ENCODE assay signal across 21 cellular contexts in genomic region chr18:42141439-42141838, GRCh38.
DNase-seq lines count a peak whose midpoint lies in the region; ATAC-seq and TF ChIP-seq lines count a peak whose summit lies in the region.
"Had no signal": no experiment of that assay in that cellular context is flagged by ENCODE, and none has a peak within 500 bp of the region (broad histone marks: within the 10 kb centered on the region; RNA-seq: fewer than 3 reads in every experiment).

No MANE protein-coding gene starts in this region.

- no peaks in the 10 kb centered on the region for H3K4me1 Mint-ChIP-seq in nephron progenitor cell
- H3K4me1 Mint-ChIP-seq in osteocyte (ENCODE audit: unreplicated experiment), result no peaks in the 10 kb centered on the region
- H3K4me1 Mint-ChIP-seq: activated naive CD8-positive, alpha-beta T cell treated with anti-CD3 and anti-CD28 coated beads for 36 hours had no signal

- H3K36me3 ChIP-seq in gastrocnemius medialis, result no peaks in the 10 kb centered on the region
- H3K36me3 ChIP-seq: cardiac muscle cell, HAP-1, ovary, upper lobe of right lung had no signal

- no peak for ATAC-seq in gastrocnemius medialis
- ATAC-seq: effector memory CD8-positive, alpha-beta T cell; mucosa of descending colon; upper lobe of right lung had no signal

- in situ Hi-C loops in gastrocnemius medialis (cut with MboI; ENCODE audit: low sequenced_read_pairs in 4 of 4), result loop anchor here in 1 of 4 donors (25.0 kb wide), 1 partner anchor 1121 kb away; no protein-coding TSS in a partner anchor

- no peak overlapping the region for H3K4me3 ChIP-seq in gastrocnemius medialis
- H3K4me3 ChIP-seq: cardiac muscle cell, HAP-1, mucosa of descending colon, ovary, smooth muscle cell, upper lobe of right lung had no signal

- H3K27ac Mint-ChIP-seq in nephron progenitor cell (peak overlapping the region; percentile 22), osteocyte (ENCODE audit: unreplicated experiment) (no peak overlapping the region)
- H3K27ac Mint-ChIP-seq: activated naive CD8-positive, alpha-beta T cell treated with anti-CD3 and anti-CD28 coated beads for 36 hours; effector memory CD8-positive, alpha-beta T cell had no signal

- DNase-seq in DMS 273 (lab: John Stamatoyannopoulos, UW; ENCODE audit: unreplicated experiment) (peak; percentile 14), DMS 273 treated with DMSO at 0.1 percent for 48 hours (lab: John Stamatoyannopoulos, UW) (no peak), NCI-H2171 (lab: John Stamatoyannopoulos, UW) (peak; percentile 3), amniotic epithelial cell (ENCODE audit: low read depth) (peak; percentile 58), nephron progenitor cell (no peak), gastrocnemius medialis (no peak), NCI-H774 (lab: John Stamatoyannopoulos, UW) (no peak), osteocyte (ENCODE audit: extremely low spot score, unreplicated experiment) (no peak)
- DNase-seq: activated CD4-positive, CD25-positive, alpha-beta regulatory T cell treated with anti-CD3 and anti-CD28 coated beads, Interleukin-2, amount 50 U/mL, for 72 hours; activated naive CD8-positive, alpha-beta T cell treated with anti-CD3 and anti-CD28 coated beads for 36 hours; effector memory CD8-positive, alpha-beta T cell; KBM-7; mucosa of descending colon; NCI-H2029; ovary; stimulated activated naive CD4-positive, alpha-beta T cell treated with Interleukin-2 at 50 U/mL for 16 hours; upper lobe of right lung had no signal

- intact Hi-C loops in gastrocnemius medialis (cut with DNase I; ENCODE audit: low total_unique reads), result no loop called here

- no peak overlapping the region for H3K27ac ChIP-seq in gastrocnemius medialis
- H3K27ac ChIP-seq: 22Rv1, cardiac muscle cell, ovary, upper lobe of right lung had no signal

- TF ChIP-seq CTCF in nephron progenitor cell (IDR thresholded peaks at IDR 0.05) (no peak), gastrocnemius medialis (IDR thresholded peaks at IDR 0.05 in 4 of 5, conservative IDR thresholded peaks at IDR 0.05 in 1 of 5) (no peak), osteocyte (IDR thresholded peaks at IDR 0.05) (no peak)

- H3K36me3 Mint-ChIP-seq in nephron progenitor cell (ENCODE audit: low read depth) (peaks cover 20% of the 10 kb centered on the region), osteocyte (ENCODE audit: unreplicated experiment) (no peaks in the 10 kb centered on the region)

- no peaks in the 10 kb centered on the region for H3K27me3 ChIP-seq in gastrocnemius medialis
- H3K27me3 ChIP-seq: cardiac muscle cell, ovary, upper lobe of right lung had no signal

- H3K9me3 Mint-ChIP-seq in nephron progenitor cell, result peaks cover 68% of the 10 kb centered on the region
- peaks cover 9% of the 10 kb centered on the region for H3K9me3 Mint-ChIP-seq in osteocyte (ENCODE audit: unreplicated experiment)

- H3K4me3 Mint-ChIP-seq in nephron progenitor cell, result no peak overlapping the region
- H3K4me3 Mint-ChIP-seq in osteocyte (ENCODE audit: unreplicated experiment), result no peak overlapping the region
- H3K4me3 Mint-ChIP-seq: activated naive CD8-positive, alpha-beta T cell treated with anti-CD3 and anti-CD28 coated beads for 36 hours; effector memory CD8-positive, alpha-beta T cell had no signal

- H3K27me3 Mint-ChIP-seq in nephron progenitor cell (ENCODE audit: low read depth, poor library complexity) (no peaks in the 10 kb centered on the region), osteocyte (ENCODE audit: unreplicated experiment) (no peaks in the 10 kb centered on the region)
- H3K27me3 Mint-ChIP-seq: activated naive CD8-positive, alpha-beta T cell treated with anti-CD3 and anti-CD28 coated beads for 36 hours; effector memory CD8-positive, alpha-beta T cell had no signal

- no peaks in the 10 kb centered on the region for H3K4me1 ChIP-seq in gastrocnemius medialis
- H3K4me1 ChIP-seq: HAP-1, upper lobe of right lung had no signal

- H3K9me3 ChIP-seq in gastrocnemius medialis, result no peaks in the 10 kb centered on the region
- H3K9me3 ChIP-seq: HAP-1, ovary had no signal

- TF ChIP-seq POLR2A in gastrocnemius medialis (IDR thresholded peaks at IDR 0.05), result no peak

Comparison
In these comparisons a context has a peak if more than half of its experiments do, and no peak if none do; other contexts are left out.
1. DNase-seq: peak in DMS 273 (single experiment), NCI-H2171 (single experiment) and amniotic epithelial cell (single experiment); none in DMS 273 treated with DMSO at 0.1 percent for 48 hours (single experiment), nephron progenitor cell (single experiment), gastrocnemius medialis (0 of 2), NCI-H774 (single experiment) and osteocyte (single experiment).